ENCODE assay signal across 18 cellular contexts in genomic region chr11:79579063-79579462, GRCh38.
DNase-seq lines count a peak whose midpoint lies in the region; TF ChIP-seq lines count a peak whose summit lies in the region.
"Had no signal": no experiment of that assay in that cellular context is flagged by ENCODE, and none has a peak within 500 bp of the region (broad histone marks: within the 10 kb centered on the region; RNA-seq: fewer than 3 reads in every experiment).

No MANE protein-coding gene starts in this region.

- DNase-seq in NCI-H2171 treated with DMSO at 0.1 percent for 48 hours (lab: John Stamatoyannopoulos, UW) (peak; percentile 27), NCI-H2171 (lab: John Stamatoyannopoulos, UW) (no peak), NCI-H226 (peak; percentile 71), choroid plexus epithelial cell (ENCODE audit: low read depth) (peak; percentile 1), DMS53 (lab: John Stamatoyannopoulos, UW) (no peak)
- no peak for DNase-seq in stimulated activated CD4-positive, alpha-beta T cell treated with anti-CD3 and anti-CD28 coated beads, Interleukin-4, amount 100 ng/mL, for 24 hours
- DNase-seq: AML-193; Caco-2; Calu3; CD4-positive, alpha-beta T cell; CD8-positive, alpha-beta T cell; DMS79; DND-41; EL; GDM1 had no signal

- TF ChIP-seq CTCF in choroid plexus epithelial cell (conservative IDR thresholded peaks at IDR 0.05; ENCODE audit: low read depth, low read length) = no peak

- H3K4me3 ChIP-seq in choroid plexus epithelial cell (ENCODE audit: low read depth, low read length) = no peak overlapping the region
- H3K4me3 ChIP-seq: A549; BLaER1 treated with 17β-estradiol and CSF1 and Interleukin-3, amounts not matched to agents 10 nM and 100 nM; GM12878 had no signal

Comparison
In these comparisons a context has a peak if more than half of its experiments do, and no peak if none do; other contexts are left out.
1. DNase-seq: peak in NCI-H2171 treated with DMSO at 0.1 percent for 48 hours (single experiment), NCI-H226 (single experiment) and choroid plexus epithelial cell (single experiment); none in NCI-H2171 (single experiment), stimulated activated CD4-positive, alpha-beta T cell treated with anti-CD3 and anti-CD28 coated beads, Interleukin-4, amount 100 ng/mL, for 24 hours (single experiment) and DMS53 (single experiment).